In genomic region chr12:130556486-130557055, GRCh38 we compare ENCODE assay signal across 12 cellular contexts.
"Had no signal": no experiment of that assay in that cellular context is flagged by ENCODE, and none has a peak within 500 bp of the region (broad histone marks: within the 10 kb centered on the region; RNA-seq: fewer than 3 reads in every experiment).

No MANE protein-coding gene starts in this region.

- H3K27ac ChIP-seq: RWPE1 had no signal

- H3K4me3 ChIP-seq: MG63 had no signal

- ATAC-seq: HepG2, Panc1, PC-3 had no signal

- H3K9me3 ChIP-seq: MG63 had no signal

- H3K36me3 ChIP-seq: MG63 had no signal

- DNase-seq: IMR-90; Karpas-422; KG1; MG63; NCI-H2029 treated with DMSO at 0.1 percent for 48 hours; NCI-H446 treated with DMSO at 0.1 percent for 48 hours; NCI-H82; NK-92 treated with Interleukin-12 subunit alpha and Interleukin-12 subunit beta, amount 100 ng/mL, for 24 hours; PC-3 had no signal

- H3K27me3 ChIP-seq: MG63 had no signal
